ENCODE assay signal across 12 cellular contexts in genomic region chr1:15406911-15407559, GRCh38. TPM values are rescaled to one million over a fixed set of nuclear protein-coding genes. Genes with fewer than 3 reads are reported as not detected.
DNase-seq lines count a peak whose midpoint lies in the region; ATAC-seq, FAIRE-seq and TF ChIP-seq lines count a peak whose summit lies in the region.
"Had no signal": no experiment of that assay in that cellular context is flagged by ENCODE, and none has a peak within 500 bp of the region (broad histone marks: within the 10 kb centered on the region; RNA-seq: fewer than 3 reads in every experiment).

No MANE protein-coding gene starts in this region.

- H3K27ac ChIP-seq in HEK293 (ENCODE audit: extremely low read depth, low read depth, low read length) (no peak overlapping the region), GM12878 (ENCODE audit: control insufficient read depth, insufficient read depth) (no peak overlapping the region), keratinocyte (ENCODE audit: control insufficient read depth, insufficient read depth, low read length) (no peak overlapping the region), suprapubic skin (peak overlapping the region; percentile 33)

- H3K27me3 ChIP-seq in GM12878 (replicated peaks in 1 of 2; ENCODE audit: control insufficient read depth in 2 of 2, insufficient read depth in 2 of 2, low read length in 1 of 2) (peaks cover 0 to 3% of the 10 kb centered on the region in 2 experiments; a peak in 1 of 4 replicates), keratinocyte (ENCODE audit: control insufficient read depth, extremely low read depth, insufficient read depth, low read length) (no peaks in the 10 kb centered on the region), suprapubic skin (no peaks in the 10 kb centered on the region)

- H4K20me1 ChIP-seq in GM12878 (ENCODE audit: control insufficient read depth, insufficient read depth) (no peaks in the 10 kb centered on the region), keratinocyte (ENCODE audit: control insufficient read depth, extremely low read depth, insufficient read depth, low read length) (peaks cover 4% of the 10 kb centered on the region)

- no peak overlapping the region for H3K27ac Mint-ChIP-seq in mesothelial cell of epicardium
- no peak overlapping the region for H3K27ac Mint-ChIP-seq in activated CD4-positive, alpha-beta memory T cell treated with anti-CD3 and anti-CD28 coated beads for 36 hours

- peaks cover 3% of the 10 kb centered on the region; the same call in 1 of the 2 replicates for H3K4me1 ChIP-seq in HEK293 (ENCODE audit: control insufficient read depth, insufficient read depth, low read length)
- H3K4me1 ChIP-seq in GM12878 (ENCODE audit: control insufficient read depth, insufficient read depth, low read length) = peaks cover 5% of the 10 kb centered on the region; the same call in 1 of the 2 replicates
- H3K4me1 ChIP-seq in keratinocyte (ENCODE audit: control insufficient read depth, extremely low read depth, insufficient read depth, low read length) = peaks cover 22% of the 10 kb centered on the region
- H3K4me1 ChIP-seq in suprapubic skin = peaks cover 31% of the 10 kb centered on the region

- H3K9ac ChIP-seq in GM12878 (ENCODE audit: control insufficient read depth, insufficient read depth, low read length) (no peak overlapping the region), keratinocyte (ENCODE audit: control insufficient read depth, extremely low read depth, insufficient read depth, low read length) (no peak overlapping the region)

- BruUV-seq in GM12878 (replicated peaks; lab: Mats Ljungman, UMichigan) = no TSS peak

- H3K4me1 Mint-ChIP-seq in mesothelial cell of epicardium = peaks cover 22% of the 10 kb centered on the region
- peaks cover 11% of the 10 kb centered on the region for H3K4me1 Mint-ChIP-seq in activated CD4-positive, alpha-beta memory T cell treated with anti-CD3 and anti-CD28 coated beads for 36 hours (ENCODE audit: low read depth)

- H3K36me3 ChIP-seq in HEK293 (ENCODE audit: control insufficient read depth in 2 of 2, insufficient read depth in 1 of 2, low read length in 2 of 2) = peaks cover 0 to under 1% of the 10 kb centered on the region in 2 experiments; a peak in 1 of 3 replicates
- no peaks in the 10 kb centered on the region for H3K36me3 ChIP-seq in GM12878 (ENCODE audit: control insufficient read depth in 2 of 2, insufficient read depth in 2 of 2, low read length in 1 of 2)
- no peaks in the 10 kb centered on the region for H3K36me3 ChIP-seq in keratinocyte (ENCODE audit: control insufficient read depth in 2 of 2, extremely low read depth in 1 of 2, insufficient read depth in 2 of 2, low read length in 2 of 2)
- H3K36me3 ChIP-seq in suprapubic skin = no peaks in the 10 kb centered on the region

- H2AFZ ChIP-seq in GM12878 (ENCODE audit: control insufficient read depth, low read depth, low read length) (no peak overlapping the region), keratinocyte (ENCODE audit: control insufficient read depth, low read length) (no peak overlapping the region)

- peak; percentile 77 for FAIRE-seq in GM12878 (lab: Jason Lieb, UNC)
- peak; percentile 53 for FAIRE-seq in keratinocyte (lab: Jason Lieb, UNC)

- H3K36me3 Mint-ChIP-seq in mesothelial cell of epicardium = no peaks in the 10 kb centered on the region
- no peaks in the 10 kb centered on the region for H3K36me3 Mint-ChIP-seq in activated CD4-positive, alpha-beta memory T cell treated with anti-CD3 and anti-CD28 coated beads for 36 hours

- SMC1A ChIA-PET in GM12878 (lab: Charles Lee; ENCODE audit: uncharacterized antibody, unreplicated experiment) = no interaction called here

- H3K9me3 ChIP-seq in HEK293 (ENCODE audit: control insufficient read depth, insufficient read depth, low read depth, low read length) (no peaks in the 10 kb centered on the region), GM12878 (replicated peaks; ENCODE audit: control insufficient read depth, insufficient read depth, low read length) (no peaks in the 10 kb centered on the region), keratinocyte (ENCODE audit: control insufficient read depth, low read depth, low read length) (no peaks in the 10 kb centered on the region), suprapubic skin (no peaks in the 10 kb centered on the region)

- no peak for TF ChIP-seq EP300 in GM12878 (IDR thresholded peaks at IDR 0.05; ENCODE audit: borderline replicate concordance in 1 of 2, control insufficient read depth in 1 of 2, low read depth in 2 of 2, low read length in 2 of 2)
- no peak for TF ChIP-seq EP300 in suprapubic skin (IDR thresholded peaks at IDR 0.05)

- intact Hi-C loops in GM12878 (cut with micrococcal nuclease; ENCODE audit: unreplicated experiment) = no loop called here
- intact Hi-C loops in activated CD4-positive, alpha-beta memory T cell treated with anti-CD3 and anti-CD28 coated beads for 36 hours (cut with micrococcal nuclease) = loop anchor here (5.0 kb wide), 1 partner anchor 160 kb away; the partner anchor contains the start of gene FHAD1

- POLR2A ChIA-PET in HEK293 (lab: Yijun Ruan, JAX) (interaction anchor here (0.6 kb wide), 1 partner anchor 69 kb away, joined by 3 read pairs; no protein-coding TSS in a partner anchor), GM12878 (lab: Charles Lee) (interaction anchor here (2.0 kb wide), 1 partner anchor 10 kb away, joined by 4 read pairs; no protein-coding TSS in a partner anchor)
- POLR2A ChIA-PET in activated CD4-positive, alpha-beta memory T cell treated with anti-CD3 and anti-CD28 coated beads for 36 hours (lab: Charles Lee) = no interaction called here

- dilution Hi-C loops in keratinocyte (cut with MboI; ENCODE audit: extremely low pct_ligation_motif_present, low sequenced_read_pairs) = no loop called here

- 53% methylated on average over 7 of the region's 7 CpGs for WGBS in GM12878 (ENCODE audit: insufficient coverage, insufficient replicate concordance, low lambda C conversion rate, missing lambda C conversion rate)
- 39% methylated on average over 7 of the region's 7 CpGs for WGBS in suprapubic skin

- H3K4me3 ChIP-seq in HEK293 (ENCODE audit: low read depth, low read length) = no peak overlapping the region
- no peak overlapping the region for H3K4me3 ChIP-seq in GM12878
- H3K4me3 ChIP-seq in keratinocyte (ENCODE audit: control insufficient read depth in 2 of 3, extremely low read depth in 1 of 3, insufficient read depth in 2 of 3, low read depth in 1 of 3, low read length in 3 of 3) = no peak overlapping the region
- no peak overlapping the region for H3K4me3 ChIP-seq in suprapubic skin

- RAD21 ChIA-PET in GM12878 (lab: Charles Lee; ENCODE audit: unreplicated experiment) = no interaction called here

- TF ChIP-seq POLR2A in GM12878 (IDR thresholded peaks at IDR 0.05; ENCODE audit: low read depth, low read length) (no peak), suprapubic skin (IDR thresholded peaks at IDR 0.05) (no peak)

- ATAC-seq in GM12878 = no peak

- H3K79me2 ChIP-seq in GM12878 (ENCODE audit: control insufficient read depth, insufficient read depth, low read length) (peaks cover 23% of the 10 kb centered on the region), keratinocyte (ENCODE audit: control insufficient read depth, insufficient read depth, low read length) (peaks cover 22% of the 10 kb centered on the region)

- no peaks in the 10 kb centered on the region for H3K9me3 Mint-ChIP-seq in mesothelial cell of epicardium
- no peaks in the 10 kb centered on the region for H3K9me3 Mint-ChIP-seq in activated CD4-positive, alpha-beta memory T cell treated with anti-CD3 and anti-CD28 coated beads for 36 hours

- CTCF ChIA-PET in HEK293 (lab: Yijun Ruan, JAX) = interaction anchor here (0.7 to 2.0 kb wide), 3 partner anchors 22 to 83 kb away, joined by 3 to 10 read pairs (median 4); no protein-coding TSS in a partner anchor
- CTCF ChIA-PET in GM12878 (lab: Yijun Ruan, JAX) = interaction anchor here (1.3 to 1.6 kb wide), 2 partner anchors 10 to 24 kb away, joined by 4 read pairs; no protein-coding TSS in a partner anchor
- CTCF ChIA-PET in activated CD4-positive, alpha-beta memory T cell treated with anti-CD3 and anti-CD28 coated beads for 36 hours (lab: Charles Lee) = interaction anchor here (0.8 to 1.2 kb wide), 4 partner anchors 24 to 93 kb away, joined by 3 to 5 read pairs (median 4); no protein-coding TSS in a partner anchor

- TF ChIP-seq CTCF in HEK293 (tag by site-specific recombination; IDR thresholded peaks at IDR 0.05) = no peak
- TF ChIP-seq CTCF in GM12878 (IDR thresholded peaks at IDR 0.05 in 2 of 3, conservative IDR thresholded peaks at IDR 0.05 in 1 of 3; ENCODE audit: control insufficient read depth in 2 of 3, extremely low read depth in 1 of 3, insufficient read depth in 1 of 3, low read depth in 3 of 3, low read length in 3 of 3) = no peak
- TF ChIP-seq CTCF in keratinocyte (optimal IDR thresholded peaks at IDR 0.05 in 1 of 3, IDR thresholded peaks at IDR 0.05 in 1 of 3, conservative IDR thresholded peaks at IDR 0.05 in 1 of 3; ENCODE audit: extremely low read depth in 1 of 3, insufficient read depth in 2 of 3, low read length in 3 of 3) = no peak
- no peak for TF ChIP-seq CTCF in suprapubic skin (IDR thresholded peaks at IDR 0.05)
- no peak for TF ChIP-seq CTCF in mesothelial cell of epicardium (IDR thresholded peaks at IDR 0.05; ENCODE audit: unreplicated experiment)

- H3K4me2 ChIP-seq in GM12878 (ENCODE audit: control insufficient read depth, insufficient read depth) (no peak overlapping the region), keratinocyte (ENCODE audit: control insufficient read depth, extremely low read depth, insufficient read depth, low read depth, low read length) (peak overlapping the region; percentile 17)

- no peak for TF ChIP-seq RAD21 in GM12878 (IDR thresholded peaks at IDR 0.05; ENCODE audit: insufficient read depth, low read depth, low read length)

- DNase-seq in GM12878 (ENCODE audit: low read depth, low spot score) (no peak), keratinocyte (ENCODE audit: low read depth, low spot score) (no peak), suprapubic skin (ENCODE audit: low spot score in 2 of 2) (peak in 1 of 2 donors; percentile 84), DMS53 treated with DMSO at 0.1 percent for 48 hours (lab: John Stamatoyannopoulos, UW; ENCODE audit: unreplicated experiment) (no peak), mesothelial cell of epicardium (ENCODE audit: low spot score in 2 of 2, unreplicated experiment in 2 of 2) (no peak)
- no peak for DNase-seq in activated CD4-positive, alpha-beta memory T cell treated with anti-CD3 and anti-CD28 coated beads for 36 hours
- DNase-seq in activated CD4-positive, alpha-beta T cell treated with anti-CD3 and anti-CD28 coated beads for 4 hours = no peak
- DNase-seq: mesendoderm; NCI-H187 treated with DMSO at 0.1 percent for 48 hours; stimulated activated CD4-positive, alpha-beta T cell treated with anti-CD3 and anti-CD28 coated beads, Interleukin-4, amount 100 ng/mL, for 1 hour; SW 1271 had no signal

- in situ Hi-C loops in GM12878 (cut with MboI) = no loop called here

- no peaks in the 10 kb centered on the region for H3K9me1 ChIP-seq in keratinocyte (ENCODE audit: control insufficient read depth, extremely low read depth, insufficient read depth, low read length)

- H3K4me3 Mint-ChIP-seq in mesothelial cell of epicardium = no peak overlapping the region
- no peak overlapping the region for H3K4me3 Mint-ChIP-seq in activated CD4-positive, alpha-beta memory T cell treated with anti-CD3 and anti-CD28 coated beads for 36 hours

- peaks cover 33% of the 10 kb centered on the region for H3K27me3 Mint-ChIP-seq in mesothelial cell of epicardium (ENCODE audit: low read depth)
- no peaks in the 10 kb centered on the region for H3K27me3 Mint-ChIP-seq in activated CD4-positive, alpha-beta memory T cell treated with anti-CD3 and anti-CD28 coated beads for 36 hours

RNA-seq across cellular contexts. Expression of gene EFHD2, which starts 2.7 kb away (rescaled TPM):
- 16.2 and 21.3 TPM in 2 replicates for total RNA-seq in GM12878 (2013; cell fraction: nucleolus; rRNA removed)
- total RNA-seq in GM12878 (2014; rRNA removed) (68.9 and 85.1 TPM in 2 replicates), GM12878 (2014; rRNA removed; fragmentation: Illumina TruSeq; extraction: Trizol) (25.7 and 31.5 TPM in 2 replicates), GM12878 (2021) (106 and 107 TPM in 2 replicates), suprapubic skin (10 to 100 TPM; 43.5 to 54.4 (median 49.9) TPM), mesothelial cell of epicardium (16.2 to 18.0 TPM (median 17.5 TPM) in 3 replicates)
- 21.5 TPM for polyA plus RNA-seq in GM12878 (2011; ENCODE audit: low read depth)
- polyA plus RNA-seq in GM12878 (2011; rRNA removed) (27.6 and 47.2 TPM in 2 replicates), GM12878 (2014; fragmentation: Illumina TruSeq; extraction: Trizol) (8.7 and 31.3 TPM in 2 replicates), GM12878 (2014; fragmentation: Nextera tagmentation; extraction: Ambion mirVana) (1 to 10 TPM; 4.0 to 6.6 TPM), GM12878 (2014; rRNA removed) (99.2 and 126 TPM in 2 replicates), GM12878 (2016; fragmentation: Nextera tagmentation; extraction: Ambion mirVana) (100 to 1,000 TPM in 1 of 2 experiments, 10 to 100 TPM in 1; 96.3 to 114 TPM), keratinocyte (45.6 to 69.3 TPM (median 47.6 TPM) in 3 replicates)
- 57.7 and 83.4 TPM in 2 replicates for polyA plus RNA-seq in GM12878 (2011; cell fraction: cytosol; rRNA removed)
- 55.8 and 67.2 TPM in 2 replicates for polyA plus RNA-seq in GM12878 (2011; cell fraction: nucleus; rRNA removed)
- polyA plus RNA-seq in GM12878 (2012) = 54.9 and 67.3 TPM in 2 replicates
- 13.5 and 27.4 TPM in 2 replicates for polyA minus RNA-seq in GM12878 (2011; rRNA and poly(A)+ RNA removed)
- polyA minus RNA-seq in GM12878 (2011; cell fraction: cytosol; rRNA and poly(A)+ RNA removed) = 21.4 and 25.4 TPM in 2 replicates
- polyA minus RNA-seq in GM12878 (2011; cell fraction: nucleus; rRNA and poly(A)+ RNA removed) = 6.2 and 10.5 TPM in 2 replicates
- polyA plus RNA-seq in keratinocyte (2011; ENCODE audit: low read depth) = 27.9 TPM
- 28.0 and 66.0 TPM in 2 replicates for polyA plus RNA-seq in keratinocyte (2011; cell fraction: cytosol; rRNA removed)
- polyA plus RNA-seq in keratinocyte (2011; cell fraction: nucleus; rRNA removed) = 28.4 and 38.1 TPM in 2 replicates
- polyA plus RNA-seq in keratinocyte (2012; ENCODE audit: low replicate concordance) = 23.3 and 86.0 TPM in 2 replicates
- 19.0 to 35.2 TPM (median 20.7 TPM) in 3 replicates for polyA minus RNA-seq in keratinocyte
- 65.8 TPM for polyA minus RNA-seq in keratinocyte (2011; cell fraction: cytosol; rRNA and poly(A)+ RNA removed)
- polyA minus RNA-seq in keratinocyte (2011; cell fraction: nucleus; rRNA and poly(A)+ RNA removed) = 11.9 and 12.1 TPM in 2 replicates
- total RNA-seq in activated CD4-positive, alpha-beta memory T cell treated with anti-CD3 and anti-CD28 coated beads for 36 hours = 10 to 100 TPM; 60.4 to 61.3 TPM

RNA-seq across cellular contexts. Expression of gene CTRC, which starts 31.2 kb away (rescaled TPM):
- not detected in 2 replicates for total RNA-seq in GM12878 (2013; cell fraction: nucleolus; rRNA removed)
- total RNA-seq in GM12878 (2014; rRNA removed) (not detected in 2 replicates), GM12878 (2014; rRNA removed; fragmentation: Illumina TruSeq; extraction: Trizol) (not detected in 2 replicates), GM12878 (2021) (1.5 and 1.9 TPM in 2 replicates), suprapubic skin (1 to 10 TPM in 2 of 4 donors, not detected in 2; 1.5 to 2.3 TPM), mesothelial cell of epicardium (0.13 to 1.2 TPM (median 0.38 TPM) in 3 replicates)
- polyA plus RNA-seq in GM12878 (2011; ENCODE audit: low read depth) = not detected
- polyA plus RNA-seq in GM12878 (2011; rRNA removed) (not detected in 2 replicates), GM12878 (2014; fragmentation: Illumina TruSeq; extraction: Trizol) (0.79 TPM in 1 of 2 replicates, not detected in the other), GM12878 (2014; fragmentation: Nextera tagmentation; extraction: Ambion mirVana) (not detected), GM12878 (2014; rRNA removed) (0.03 TPM in 1 of 2 replicates, not detected in the other), GM12878 (2016; fragmentation: Nextera tagmentation; extraction: Ambion mirVana) (not detected), keratinocyte (not detected in 3 replicates)
- polyA plus RNA-seq in GM12878 (2011; cell fraction: cytosol; rRNA removed) = not detected in 2 replicates
- polyA plus RNA-seq in GM12878 (2011; cell fraction: nucleus; rRNA removed) = 0.22 TPM in 1 of 2 replicates, not detected in the other
- not detected in 2 replicates for polyA plus RNA-seq in GM12878 (2012)
- not detected in 2 replicates for polyA minus RNA-seq in GM12878 (2011; rRNA and poly(A)+ RNA removed)
- not detected in 2 replicates for polyA minus RNA-seq in GM12878 (2011; cell fraction: cytosol; rRNA and poly(A)+ RNA removed)
- polyA minus RNA-seq in GM12878 (2011; cell fraction: nucleus; rRNA and poly(A)+ RNA removed) = not detected in 2 replicates
- not detected for polyA plus RNA-seq in keratinocyte (2011; ENCODE audit: low read depth)
- polyA plus RNA-seq in keratinocyte (2011; cell fraction: cytosol; rRNA removed) = not detected in 2 replicates
- polyA plus RNA-seq in keratinocyte (2011; cell fraction: nucleus; rRNA removed) = 0.06 and 0.13 TPM in 2 replicates
- not detected in 2 replicates for polyA plus RNA-seq in keratinocyte (2012; ENCODE audit: low replicate concordance)
- polyA minus RNA-seq in keratinocyte = not detected in 3 replicates
- polyA minus RNA-seq in keratinocyte (2011; cell fraction: cytosol; rRNA and poly(A)+ RNA removed) = not detected
- polyA minus RNA-seq in keratinocyte (2011; cell fraction: nucleus; rRNA and poly(A)+ RNA removed) = not detected in 2 replicates
- total RNA-seq in activated CD4-positive, alpha-beta memory T cell treated with anti-CD3 and anti-CD28 coated beads for 36 hours = under 1 TPM in 1 of 2 experiments, not detected in 1; 0.31 TPM

RNA-seq across cellular contexts. Expression of gene CELA2A, which starts 49.5 kb away (rescaled TPM):
- total RNA-seq in GM12878 (2013; cell fraction: nucleolus; rRNA removed) = not detected in 2 replicates
- total RNA-seq in GM12878 (2014; rRNA removed) = not detected in 2 replicates
- not detected in 2 replicates for total RNA-seq in GM12878 (2014; rRNA removed; fragmentation: Illumina TruSeq; extraction: Trizol)
- total RNA-seq in GM12878 (2021) = 0.90 and 1.5 TPM in 2 replicates
- polyA plus RNA-seq in GM12878 (2011; ENCODE audit: low read depth) = not detected
- polyA plus RNA-seq in GM12878 (2011; rRNA removed) = not detected in 2 replicates
- polyA plus RNA-seq in GM12878 (2011; cell fraction: cytosol; rRNA removed) = not detected in 2 replicates
- not detected in 2 replicates for polyA plus RNA-seq in GM12878 (2011; cell fraction: nucleus; rRNA removed)
- not detected in 2 replicates for polyA plus RNA-seq in GM12878 (2012)
- not detected in 2 replicates for polyA plus RNA-seq in GM12878 (2014; fragmentation: Illumina TruSeq; extraction: Trizol)
- not detected for polyA plus RNA-seq in GM12878 (2014; fragmentation: Nextera tagmentation; extraction: Ambion mirVana)
- not detected in 2 replicates for polyA plus RNA-seq in GM12878 (2014; rRNA removed)
- not detected for polyA plus RNA-seq in GM12878 (2016; fragmentation: Nextera tagmentation; extraction: Ambion mirVana)
- polyA minus RNA-seq in GM12878 (2011; rRNA and poly(A)+ RNA removed) = not detected in 2 replicates
- polyA minus RNA-seq in GM12878 (2011; cell fraction: cytosol; rRNA and poly(A)+ RNA removed) = not detected in 2 replicates
- not detected in 2 replicates for polyA minus RNA-seq in GM12878 (2011; cell fraction: nucleus; rRNA and poly(A)+ RNA removed)
- not detected in 3 replicates for polyA plus RNA-seq in keratinocyte
- not detected for polyA plus RNA-seq in keratinocyte (2011; ENCODE audit: low read depth)
- not detected in 2 replicates for polyA plus RNA-seq in keratinocyte (2011; cell fraction: cytosol; rRNA removed)
- not detected in 2 replicates for polyA plus RNA-seq in keratinocyte (2011; cell fraction: nucleus; rRNA removed)
- not detected in 2 replicates for polyA plus RNA-seq in keratinocyte (2012; ENCODE audit: low replicate concordance)
- polyA minus RNA-seq in keratinocyte = not detected in 3 replicates
- not detected for polyA minus RNA-seq in keratinocyte (2011; cell fraction: cytosol; rRNA and poly(A)+ RNA removed)
- not detected in 2 replicates for polyA minus RNA-seq in keratinocyte (2011; cell fraction: nucleus; rRNA and poly(A)+ RNA removed)
- total RNA-seq in suprapubic skin = not detected
- total RNA-seq in mesothelial cell of epicardium = not detected in 3 replicates
- total RNA-seq in activated CD4-positive, alpha-beta memory T cell treated with anti-CD3 and anti-CD28 coated beads for 36 hours = not detected
